In the genomic region with DNA sequence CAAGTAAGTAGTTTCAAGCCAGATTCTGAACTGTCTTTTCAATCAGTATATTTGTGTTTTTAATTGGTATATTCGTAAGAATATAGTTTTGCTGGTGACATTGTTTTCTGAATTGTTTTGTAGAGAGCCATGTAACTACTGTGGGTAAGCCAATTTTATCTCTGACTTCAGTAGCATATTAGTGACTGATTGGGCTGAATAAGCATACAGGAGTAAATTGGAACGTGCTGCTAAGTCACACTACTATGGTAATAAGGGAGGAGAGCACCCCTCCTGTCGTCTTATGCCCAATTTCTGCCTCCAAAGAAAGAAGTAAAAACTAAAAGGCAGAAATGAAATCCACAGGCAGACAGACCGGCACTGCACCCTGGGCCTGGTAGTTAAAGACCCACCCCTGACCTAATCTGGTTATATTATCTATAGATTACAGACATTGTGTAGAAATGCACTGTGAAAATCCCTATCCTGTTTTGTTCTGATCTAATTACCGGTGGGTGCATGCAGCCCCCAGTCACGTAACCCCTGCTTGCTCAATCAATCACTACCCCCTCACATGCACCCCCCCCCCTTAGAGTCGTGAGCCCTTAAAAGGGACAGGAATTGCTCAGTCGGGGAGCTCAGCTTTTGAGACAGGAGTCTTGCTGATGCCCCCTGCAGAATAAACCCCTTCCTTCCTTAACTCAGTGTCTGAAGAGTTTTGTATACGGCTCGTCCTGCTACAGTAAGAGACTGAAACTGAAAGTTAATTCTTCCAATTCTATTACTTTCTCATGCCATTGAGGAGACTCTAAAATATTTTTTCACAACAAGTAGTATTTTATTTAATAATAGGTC, we compare ENCODE assay signal across 12 cellular contexts.
A peak's percentile ranks its signal among the peaks of the same experiment; 100 is the strongest.
DNase-seq lines count a peak whose midpoint lies in the region; ATAC-seq and TF ChIP-seq lines count a peak whose summit lies in the region.
"Had no signal": no experiment of that assay in that cellular context is flagged by ENCODE, and none has a peak within 500 bp of the region (broad histone marks: within the 10 kb centered on the region; RNA-seq: fewer than 3 reads in every experiment).

No MANE protein-coding gene starts in this region.

- intact Hi-C loops in activated CD4-positive, alpha-beta T cell treated with anti-CD3 and anti-CD28 coated beads for 36 hours (cut with DNase I, micrococcal nuclease): no loop called here

- no peaks in the 10 kb centered on the region for H3K36me3 ChIP-seq in thoracic aorta
- H3K36me3 ChIP-seq: stomach had no signal

- H3K9me3 ChIP-seq in thoracic aorta: no peaks in the 10 kb centered on the region
- H3K9me3 ChIP-seq: stomach had no signal

- H3K27ac ChIP-seq in thoracic aorta: no peak overlapping the region
- H3K27ac ChIP-seq: stomach had no signal

- no peaks in the 10 kb centered on the region for H3K4me1 Mint-ChIP-seq in T-helper 2 cell treated with Interferon-gamma antibody and Interleukin-4, amounts not matched to agents 5 μg/mL and 100 μg/mL, for 36 hours (ENCODE audit: low read depth)
- peaks cover 11% of the 10 kb centered on the region for H3K4me1 Mint-ChIP-seq in brain
- no peaks in the 10 kb centered on the region for H3K4me1 Mint-ChIP-seq in activated CD4-positive, alpha-beta T cell treated with anti-CD3 and anti-CD28 coated beads for 36 hours

- H3K27ac Mint-ChIP-seq in T-helper 2 cell treated with Interferon-gamma antibody and Interleukin-4, amounts not matched to agents 5 μg/mL and 100 μg/mL, for 36 hours: no peak overlapping the region
- H3K27ac Mint-ChIP-seq in brain: peak overlapping the region in 2 of 5 experiments; percentile 31 to 38
- no peak overlapping the region for H3K27ac Mint-ChIP-seq in activated CD4-positive, alpha-beta T cell treated with anti-CD3 and anti-CD28 coated beads for 36 hours

- H3K36me3 Mint-ChIP-seq in T-helper 2 cell treated with Interferon-gamma antibody and Interleukin-4, amounts not matched to agents 5 μg/mL and 100 μg/mL, for 36 hours (ENCODE audit: low read depth): no peaks in the 10 kb centered on the region
- H3K36me3 Mint-ChIP-seq in brain: no peaks in the 10 kb centered on the region
- H3K36me3 Mint-ChIP-seq in activated CD4-positive, alpha-beta T cell treated with anti-CD3 and anti-CD28 coated beads for 36 hours (ENCODE audit: low read depth): no peaks in the 10 kb centered on the region

- POLR2A ChIA-PET in activated CD4-positive, alpha-beta T cell treated with anti-CD3 and anti-CD28 coated beads for 36 hours (lab: Charles Lee): no interaction called here

- peak overlapping the region; percentile 57 for H3K4me3 Mint-ChIP-seq in T-helper 2 cell treated with Interferon-gamma antibody and Interleukin-4, amounts not matched to agents 5 μg/mL and 100 μg/mL, for 36 hours
- peak overlapping the region in 3 of 5 experiments; percentile 59 to 79 (median 70) for H3K4me3 Mint-ChIP-seq in brain
- no peak overlapping the region for H3K4me3 Mint-ChIP-seq in activated CD4-positive, alpha-beta T cell treated with anti-CD3 and anti-CD28 coated beads for 36 hours

- no peak for TF ChIP-seq CTCF in brain (conservative IDR thresholded peaks at IDR 0.05)
- no peak for TF ChIP-seq CTCF in thoracic aorta (IDR thresholded peaks at IDR 0.05)

- no peak for ATAC-seq in thoracic aorta (ENCODE audit: insufficient number of reproducible peaks, low FRiP score, low read depth)
- ATAC-seq in HG02840 (IDR thresholded peaks at IDR 0.05; ENCODE audit: low FRiP score, unreplicated experiment): no peak
- no peak for ATAC-seq in activated CD4-positive, alpha-beta T cell treated with anti-CD3 and anti-CD28 coated beads for 36 hours

- no peaks in the 10 kb centered on the region for H3K4me1 ChIP-seq in thoracic aorta (ENCODE audit: control insufficient read depth in 1 of 2, low read depth in 2 of 2)
- H3K4me1 ChIP-seq: stomach had no signal

- H3K27me3 Mint-ChIP-seq in T-helper 2 cell treated with Interferon-gamma antibody and Interleukin-4, amounts not matched to agents 5 μg/mL and 100 μg/mL, for 36 hours (ENCODE audit: low read depth): no peaks in the 10 kb centered on the region
- H3K27me3 Mint-ChIP-seq in brain: peaks cover 3% of the 10 kb centered on the region
- no peaks in the 10 kb centered on the region for H3K27me3 Mint-ChIP-seq in activated CD4-positive, alpha-beta T cell treated with anti-CD3 and anti-CD28 coated beads for 36 hours

- no peaks in the 10 kb centered on the region for H3K27me3 ChIP-seq in thoracic aorta (replicated peaks; ENCODE audit: insufficient read depth)
- H3K27me3 ChIP-seq: stomach had no signal

- CTCF ChIA-PET in activated CD4-positive, alpha-beta T cell treated with anti-CD3 and anti-CD28 coated beads for 36 hours (lab: Charles Lee): no interaction called here

- no peaks in the 10 kb centered on the region for H3K9me3 Mint-ChIP-seq in T-helper 2 cell treated with Interferon-gamma antibody and Interleukin-4, amounts not matched to agents 5 μg/mL and 100 μg/mL, for 36 hours
- no peaks in the 10 kb centered on the region for H3K9me3 Mint-ChIP-seq in brain
- peaks cover 3% of the 10 kb centered on the region for H3K9me3 Mint-ChIP-seq in activated CD4-positive, alpha-beta T cell treated with anti-CD3 and anti-CD28 coated beads for 36 hours (ENCODE audit: low read depth)

- peak overlapping the region; percentile 42 for H3K4me3 ChIP-seq in thoracic aorta
- H3K4me3 ChIP-seq: stomach had no signal

- DNase-seq in T-helper 2 cell treated with Interferon-gamma antibody and Interleukin-4, amounts not matched to agents 5 μg/mL and 100 μg/mL, for 36 hours (ENCODE audit: low spot score): no peak
- no peak for DNase-seq in T-helper 2 cell
- DNase-seq in Kasumi-1 (lab: John Stamatoyannopoulos, UW): peak; percentile 57 to 66
- DNase-seq in thoracic aorta (ENCODE audit: low spot score): no peak
- DNase-seq in stimulated activated CD4-positive, alpha-beta T cell treated with anti-CD3 and anti-CD28 coated beads, Interleukin-1b, Interleukin-23, amount 100 ng/mL, for 48 hours: no peak
- DNase-seq in activated CD4-positive, alpha-beta T cell treated with anti-CD3 and anti-CD28 coated beads for 36 hours: no peak
- DNase-seq: activated CD8-positive, alpha-beta memory T cell treated with anti-CD3 and anti-CD28 coated beads, Interleukin-2, amount 50 U/mL, for 48 hours; Karpas-422; NCI-H2227 treated with DMSO at 0.1 percent for 48 hours; stomach had no signal

Comparison
In these comparisons a context has a peak if more than half of its experiments do, and no peak if none do; other contexts are left out.
1. DNase-seq: peak in Kasumi-1 (2 of 2); none in T-helper 2 cell treated with Interferon-gamma antibody and Interleukin-4, amounts not matched to agents 5 μg/mL and 100 μg/mL, for 36 hours (single experiment), T-helper 2 cell (0 of 5), thoracic aorta (single experiment), stimulated activated CD4-positive, alpha-beta T cell treated with anti-CD3 and anti-CD28 coated beads, Interleukin-1b, Interleukin-23, amount 100 ng/mL, for 48 hours (single experiment) and activated CD4-positive, alpha-beta T cell treated with anti-CD3 and anti-CD28 coated beads for 36 hours (single experiment).